Comparison of ENCODE assay signal across 24 cellular contexts in genomic region chr3:28198970-28199369, GRCh38.
"Had no signal": no experiment of that assay in that cellular context is flagged by ENCODE, and none has a peak within 500 bp of the region (broad histone marks: within the 10 kb centered on the region; RNA-seq: fewer than 3 reads in every experiment).

No MANE protein-coding gene starts in this region.

- H3K27ac ChIP-seq: coronary artery, dorsolateral prefrontal cortex, esophagus muscularis mucosa, foreskin keratinocyte, gastroesophageal sphincter, heart left ventricle, hepatocyte had no signal

- ATAC-seq: foreskin keratinocyte, gastroesophageal sphincter, heart left ventricle, left colon, left lobe of liver, left ventricle myocardium superior, mucosa of descending colon had no signal

- H2AFZ ChIP-seq: hepatocyte had no signal

- H3K4me3 ChIP-seq: coronary artery, dorsolateral prefrontal cortex, esophagus muscularis mucosa, gastroesophageal sphincter, heart left ventricle, hepatocyte, mucosa of descending colon had no signal

- H3K9me3 ChIP-seq: esophagus muscularis mucosa, gastroesophageal sphincter, heart left ventricle, mucosa of descending colon had no signal

- H3K4me1 ChIP-seq: esophagus muscularis mucosa, foreskin keratinocyte, gastroesophageal sphincter, heart left ventricle had no signal

- H3K4me2 ChIP-seq: hepatocyte had no signal

- H3K27me3 ChIP-seq: foreskin keratinocyte, gastroesophageal sphincter, heart left ventricle, hepatocyte had no signal

- DNase-seq: dermis blood vessel endothelial cell; dorsolateral prefrontal cortex; effector CD4-positive, alpha-beta T cell; effector memory CD4-positive, alpha-beta T cell; foreskin keratinocyte; heart left ventricle; hypothalamus; immature natural killer cell; islet precursor cell; kidney; kidney glomerular epithelial cell; left colon; left ventricle myocardium superior; mesenchymal stem cell; mucosa of descending colon; naive B cell had no signal

- FAIRE-seq: colon, endothelial cell of umbilical vein, frontal cortex, kidney had no signal

- H3K79me2 ChIP-seq: hepatocyte had no signal

- H3K36me3 ChIP-seq: esophagus muscularis mucosa, gastroesophageal sphincter, heart left ventricle had no signal
